In genomic region chr2:23677836-23678235, GRCh38 we compare ENCODE assay signal across 7 cellular contexts.
"Had no signal": no experiment of that assay in that cellular context is flagged by ENCODE, and none has a peak within 500 bp of the region (broad histone marks: within the 10 kb centered on the region; RNA-seq: fewer than 3 reads in every experiment).

No MANE protein-coding gene starts in this region.

- DNase-seq: GDM1, GF-D8 had no signal

- FAIRE-seq: G401.6, GM12878, GM12891, GM12892, GM18507 had no signal

- H3K4me3 ChIP-seq: GM12878 had no signal
